ENCODE assay signal across 1 cellular context in the genomic region with DNA sequence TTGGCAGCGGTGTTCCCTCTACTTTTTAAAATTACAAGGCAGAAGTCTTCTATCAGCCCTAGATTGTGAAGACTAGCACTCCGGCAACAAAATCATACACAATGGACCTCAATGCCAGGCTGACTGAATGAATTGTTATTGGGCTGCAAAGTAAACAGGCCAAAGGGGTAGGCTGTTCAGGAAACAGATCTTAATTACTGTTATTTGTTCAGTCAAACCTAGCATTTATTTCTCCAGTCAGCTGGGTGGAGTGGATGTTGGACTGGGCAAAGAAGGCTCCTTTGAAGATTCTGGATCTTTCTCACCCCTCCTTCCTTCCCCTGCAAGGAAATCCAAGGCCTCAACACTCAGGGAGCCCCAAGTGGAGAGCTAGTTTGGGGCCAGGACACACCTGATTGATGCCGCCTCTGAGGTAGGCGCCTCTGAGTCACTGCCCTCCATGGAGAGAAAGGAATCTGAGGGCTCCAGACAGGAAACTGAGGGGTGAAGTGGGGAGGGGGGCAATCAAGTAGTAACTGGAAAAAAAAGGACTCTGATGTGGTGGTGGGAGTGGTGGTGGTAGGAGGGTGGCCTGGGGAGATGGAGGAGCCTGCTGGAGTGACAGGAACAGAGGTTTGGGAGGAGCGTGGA.
TF ChIP-seq lines count a peak whose summit lies in the region.

No MANE protein-coding gene starts in this region.

TF ChIP-seq in HepG2, 621 proteins besides CTCF, POLR2A, EP300 and RAD21:
- no peak for TF ChIP-seq FOXA3 (CRISPR knock-in tag; IDR thresholded peaks at IDR 0.05)
- TF ChIP-seq ELF1 (CRISPR knock-in tag; IDR thresholded peaks at IDR 0.05): no peak
- TF ChIP-seq CENPT (CRISPR knock-in tag; IDR thresholded peaks at IDR 0.05; ENCODE audit: low read depth): no peak
- no peak for TF ChIP-seq MYNN (CRISPR knock-in tag; IDR thresholded peaks at IDR 0.05; ENCODE audit: low read depth)
- no peak for TF ChIP-seq ZNF615 (CRISPR knock-in tag; IDR thresholded peaks at IDR 0.05; ENCODE audit: borderline replicate concordance)
